ENCODE assay signal across 27 cellular contexts in the genomic region with DNA sequence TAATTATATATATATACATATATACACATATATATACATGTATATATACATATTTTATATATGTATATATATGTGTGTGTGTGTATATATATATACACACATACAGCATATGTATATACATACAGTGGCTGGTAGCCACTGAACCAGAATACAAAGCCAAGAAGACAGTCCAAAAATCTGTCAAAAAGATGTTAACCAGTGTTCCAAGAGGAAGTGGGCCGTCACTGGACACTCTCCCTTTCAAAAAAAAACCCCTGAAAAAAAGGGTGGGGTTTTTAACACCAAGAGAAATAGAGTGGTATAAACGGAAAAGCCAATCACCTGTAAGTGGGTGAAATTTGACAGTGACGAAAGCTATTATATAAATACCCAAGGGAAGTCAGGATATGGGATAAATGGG.
"Had no signal": no experiment of that assay in that cellular context is flagged by ENCODE, and none has a peak within 500 bp of the region (broad histone marks: within the 10 kb centered on the region; RNA-seq: fewer than 3 reads in every experiment).

No MANE protein-coding gene starts in this region.

- H3K27ac ChIP-seq: brain microvascular endothelial cell, SJCRH30, VCaP had no signal

- ATAC-seq: activated T-helper 17 cell treated with anti-CD3 and anti-CD28 coated beads, Interleukin-2, amount 50 U/mL, for 72 hours; Panc1; Right ventricle myocardium inferior; T-helper 17 cell had no signal

- H3K4me3 ChIP-seq: SJCRH30 had no signal

- H3K27me3 ChIP-seq: brain microvascular endothelial cell, SJCRH30 had no signal

- DNase-seq: activated CD4-positive, alpha-beta memory T cell treated with anti-CD3 and anti-CD28 coated beads for 36 hours; activated CD4-positive, alpha-beta T cell treated with anti-CD3 and anti-CD28 coated beads, Interleukin-2, amount 10 ng/mL, durations not matched to agents 7 days and 5 days; activated CD4-positive, CD25-positive, alpha-beta regulatory T cell; activated CD8-positive, alpha-beta memory T cell treated with anti-CD3 and anti-CD28 coated beads for 24 hours; activated gamma-delta T cell; activated naive CD4-positive, alpha-beta T cell treated with anti-CD3 and anti-CD28 coated beads for 36 hours; activated T-cell treated with anti-CD3 and anti-CD28 coated beads, Interleukin-2, amount 50 U/mL, for 48 hours; brain microvascular endothelial cell; cerebellar nuclear complex; Kasumi-1; KBM-7; NCI-H1092; NCI-H1417 treated with DMSO at 0.1 percent for 48 hours; NCI-H1694 treated with DMSO at 0.1 percent for 48 hours; NCI-H2029 treated with DMSO at 0.1 percent for 48 hours; NCI-H345; NCI-H510A; NCI-H526 treated with DMSO at 0.1 percent for 48 hours; NCI-H82; RPMI8226; SJCRH30; T-helper 17 cell; T-helper 9 cell had no signal

- H3K36me3 ChIP-seq: brain microvascular endothelial cell, SJCRH30 had no signal
